ENCODE assay signal across 10 cellular contexts in genomic region chr17:76643553-76644148, GRCh38. TPM values are rescaled to one million over a fixed set of nuclear protein-coding genes. Genes with fewer than 3 reads are reported as not detected.
DNase-seq lines count a peak whose midpoint lies in the region; ATAC-seq, FAIRE-seq and TF ChIP-seq lines count a peak whose summit lies in the region.
"Had no signal": no experiment of that assay in that cellular context is flagged by ENCODE, and none has a peak within 500 bp of the region (broad histone marks: within the 10 kb centered on the region; RNA-seq: fewer than 3 reads in every experiment).

TSS of gene ST6GALNAC1 (minus strand) at chr17:76643757. CDS start at chr17:76643638, 119 bp downstream.

- H3K36me3 ChIP-seq in pancreas = no peaks in the 10 kb centered on the region

- H3K36me3 Mint-ChIP-seq in effector memory CD8-positive, alpha-beta T cell (ENCODE audit: insufficient read depth) = no peaks in the 10 kb centered on the region
- peaks cover 4 to 8% (median 4%) of the 10 kb centered on the region in 3 donors for H3K36me3 Mint-ChIP-seq in immature natural killer cell

- WGBS in pancreas, 2 donors = 82 to 87% methylated on average over 7 of the region's 7 CpGs

- TF ChIP-seq CTCF in pancreas (IDR thresholded peaks at IDR 0.05) = no peak

- peaks cover 4 to 6% of the 10 kb centered on the region in 2 donors for H3K4me1 Mint-ChIP-seq in effector memory CD8-positive, alpha-beta T cell (ENCODE audit: low read depth in 2 of 2)
- H3K4me1 Mint-ChIP-seq in immature natural killer cell = no peaks in the 10 kb centered on the region

- peaks cover 0 to 8% of the 10 kb centered on the region in 2 donors for H3K9me3 Mint-ChIP-seq in effector memory CD8-positive, alpha-beta T cell
- H3K9me3 Mint-ChIP-seq in immature natural killer cell = peaks cover 5 to 9% (median 6%) of the 10 kb centered on the region in 6 donors

- H3K9me3 ChIP-seq in pancreas = no peaks in the 10 kb centered on the region

- H3K4me3 ChIP-seq in pancreas = no peak within 1 kb of the TSS

- no peak within 1 kb of the TSS for H3K4me3 Mint-ChIP-seq in effector memory CD8-positive, alpha-beta T cell
- no peak within 1 kb of the TSS for H3K4me3 Mint-ChIP-seq in immature natural killer cell

- no peaks in the 10 kb centered on the region for H3K27me3 ChIP-seq in pancreas

- H3K27ac Mint-ChIP-seq in effector memory CD8-positive, alpha-beta T cell = no peak within 1 kb of the TSS
- no peak within 1 kb of the TSS for H3K27ac Mint-ChIP-seq in immature natural killer cell

- H3K27ac ChIP-seq in pancreas = peak within 1 kb of the TSS in 3 of 4 donors; percentile 2 to 34 (median 30)

- peaks cover 12 to 29% (median 22%) of the 10 kb centered on the region in 3 donors for H3K4me1 ChIP-seq in pancreas

- peak; percentile 19 for ATAC-seq in effector memory CD8-positive, alpha-beta T cell (replicated peaks)
- ATAC-seq in pancreas = peak in 3 of 4 donors; percentile 18 to 42 (median 41)
- ATAC-seq in HG02610 (IDR thresholded peaks at IDR 0.05; ENCODE audit: unreplicated experiment) = no peak

- DNase-seq in Daoy (ENCODE audit: low read depth) (peak; percentile 18), UCSD-AML1 (lab: John Stamatoyannopoulos, UW; ENCODE audit: unreplicated experiment) (peak; percentile 26), pancreas (no peak), immature natural killer cell (no peak), occipital lobe (lab: John Stamatoyannopoulos, UW) (no peak)
- no peak for DNase-seq in effector memory CD8-positive, alpha-beta T cell
- no peak for DNase-seq in activated CD8-positive, alpha-beta memory T cell treated with anti-CD3 and anti-CD28 coated beads, Interleukin-2, amount 50 U/mL, for 4 hours
- DNase-seq: Kasumi-1 had no signal

- intact Hi-C loops in pancreas (cut with DNase I) = no loop called here

- peaks cover under 1 to 31% of the 10 kb centered on the region in 2 donors for H3K27me3 Mint-ChIP-seq in effector memory CD8-positive, alpha-beta T cell
- peaks cover 0 to 9% (median 6%) of the 10 kb centered on the region in 3 donors for H3K27me3 Mint-ChIP-seq in immature natural killer cell (ENCODE audit: low read depth in 3 of 3)

- FAIRE-seq in pancreas (lab: Jason Lieb, UNC) = no peak

RNA-seq across cellular contexts. Expression of gene ST6GALNAC1, which starts in this region (rescaled TPM):
- not detected in 2 replicates for total RNA-seq in Daoy (2014; rRNA removed; shearing (Covaris generic))
- total RNA-seq in pancreas (1 to 10 TPM in 3 of 6 donors, under 1 TPM in 3; 0.35 to 4.9 (median 1.3) TPM), occipital lobe (1.7 TPM)
- polyA plus RNA-seq in pancreas (1 to 10 TPM in 1 of 2 donors, under 1 TPM in 1; 0.34 to 1.5 TPM), immature natural killer cell (not detected)
- total RNA-seq: OCI-LY7 had no signal

Comparison
In these comparisons a context has a peak if more than half of its experiments do, and no peak if none do; other contexts are left out.
1. Peak in DNase-seq in Daoy; RNA of the gene not detected or under 1 TPM.